ENCODE assay signal across 8 cellular contexts in genomic region chr1:116909511-116910378, GRCh38. TPM values are rescaled to one million over a fixed set of nuclear protein-coding genes. Genes with fewer than 3 reads are reported as not detected.
A peak's percentile ranks its signal among the peaks of the same experiment; 100 is the strongest.
DNase-seq lines count a peak whose midpoint lies in the region; ATAC-seq, FAIRE-seq and TF ChIP-seq lines count a peak whose summit lies in the region.

Gene PTGFRN, plus strand, starts transcription at chr1:116909916. Its CDS starts 288 bp downstream, at chr1:116910204.

- H3K4me1 Mint-ChIP-seq in astrocyte (ENCODE audit: low read depth, unreplicated experiment) (peaks cover 6% of the 10 kb centered on the region), progenitor cell of endocrine pancreas (ENCODE audit: low read depth) (peaks cover 4% of the 10 kb centered on the region)

- in situ Hi-C loops in GM23248 (cut with MboI) = no loop called here

- H4K20me1 ChIP-seq in GM23248 (ENCODE audit: insufficient read depth) (no peaks in the 10 kb centered on the region), astrocyte (ENCODE audit: insufficient read depth, low read length) (peaks cover 26% of the 10 kb centered on the region)

- H2AFZ ChIP-seq in GM23248 (peak within 1 kb of the TSS; percentile 87), astrocyte (ENCODE audit: low read depth, low read length) (peak within 1 kb of the TSS; percentile 82)

- H3K36me3 Mint-ChIP-seq in astrocyte (ENCODE audit: low read depth, unreplicated experiment) = no peaks in the 10 kb centered on the region
- H3K36me3 Mint-ChIP-seq in progenitor cell of endocrine pancreas (ENCODE audit: insufficient read depth) = no peaks in the 10 kb centered on the region

- H3K27ac Mint-ChIP-seq in astrocyte (ENCODE audit: unreplicated experiment) (peak within 1 kb of the TSS; percentile 98), progenitor cell of endocrine pancreas (peak within 1 kb of the TSS; percentile 92)

- peak within 1 kb of the TSS; percentile 88 for H3K4me3 Mint-ChIP-seq in astrocyte (ENCODE audit: unreplicated experiment)
- peak within 1 kb of the TSS; percentile 89 for H3K4me3 Mint-ChIP-seq in progenitor cell of endocrine pancreas (ENCODE audit: low read depth)

- H3K9me3 Mint-ChIP-seq in astrocyte (ENCODE audit: unreplicated experiment) (no peaks in the 10 kb centered on the region), progenitor cell of endocrine pancreas (ENCODE audit: low read depth) (no peaks in the 10 kb centered on the region)

- H3K79me2 ChIP-seq in GM23248 (ENCODE audit: insufficient read depth) (no peaks in the 10 kb centered on the region), astrocyte (ENCODE audit: insufficient read depth, low read length) (peaks cover 42% of the 10 kb centered on the region)

- CTCF ChIA-PET in AG04449 (lab: Yijun Ruan, JAX) (interaction anchor here (1.0 to 1.3 kb wide), 2 partner anchors 33 to 172 kb away, joined by 3 read pairs; no protein-coding TSS in a partner anchor), RWPE1 (lab: Yijun Ruan, JAX) (interaction anchor here (0.6 kb wide), 1 partner anchor 613 kb away, joined by 3 read pairs; no protein-coding TSS in a partner anchor)

- WGBS in GM23248 (ENCODE audit: low coverage in 1 of 2, low lambda C conversion rate in 2 of 2, missing lambda C conversion rate in 2 of 2), 2 experiments = 4 to 7% methylated on average over 36 to 69 of the region's 86 CpGs
- 3% methylated on average over 86 of the region's 86 CpGs for WGBS in right cardiac atrium

- H3K9ac ChIP-seq in GM23248 (peak within 1 kb of the TSS; percentile 80), astrocyte (ENCODE audit: low read length) (peak within 1 kb of the TSS; percentile 88)

- H3K4me1 ChIP-seq in GM23248 (ENCODE audit: insufficient read depth) (no peaks in the 10 kb centered on the region), astrocyte (ENCODE audit: insufficient read depth, low read length) (peaks cover 19% of the 10 kb centered on the region), right cardiac atrium (ENCODE audit: control insufficient read depth, insufficient read depth, low read length) (no peaks in the 10 kb centered on the region)

- peak within 1 kb of the TSS; percentile 67 for H3K4me3 ChIP-seq in AG04449 (ENCODE audit: low read depth, low read length)
- H3K4me3 ChIP-seq in GM23248 = peak within 1 kb of the TSS; percentile 79
- peak within 1 kb of the TSS; percentile 65 for H3K4me3 ChIP-seq in astrocyte (ENCODE audit: insufficient read depth, low read depth, low read length)
- peak within 1 kb of the TSS; percentile 56 for H3K4me3 ChIP-seq in right cardiac atrium (ENCODE audit: low read length)

- H3K9me3 ChIP-seq in GM23248 (ENCODE audit: low read depth) = no peaks in the 10 kb centered on the region
- no peaks in the 10 kb centered on the region for H3K9me3 ChIP-seq in astrocyte (ENCODE audit: insufficient read depth, low read depth, low read length)
- H3K9me3 ChIP-seq in right cardiac atrium (ENCODE audit: control insufficient read depth, low read length) = no peaks in the 10 kb centered on the region

- peak; percentile 86 to 89 for ATAC-seq in right cardiac atrium
- no peak for ATAC-seq in HG03039 (IDR thresholded peaks at IDR 0.05; ENCODE audit: unreplicated experiment)
- no peak for ATAC-seq in HG02852 (IDR thresholded peaks at IDR 0.05; ENCODE audit: unreplicated experiment)

- H3K27me3 ChIP-seq in GM23248 (replicated peaks; ENCODE audit: insufficient read depth) (no peaks in the 10 kb centered on the region), astrocyte (ENCODE audit: insufficient read depth, low read length) (no peaks in the 10 kb centered on the region), right cardiac atrium (ENCODE audit: control insufficient read depth, insufficient read depth) (no peaks in the 10 kb centered on the region)

- intact Hi-C loops in right cardiac atrium (cut with DNase I) = no loop called here

- H3K27ac ChIP-seq in GM23248 (no peak within 1 kb of the TSS), RWPE1 (peak within 1 kb of the TSS; percentile 81), astrocyte (ENCODE audit: low read depth, low read length) (peak within 1 kb of the TSS; percentile 60), right cardiac atrium (ENCODE audit: low read length) (peak within 1 kb of the TSS; percentile 58)

- DNase-seq in AG04449 (ENCODE audit: low read depth, low spot score) (no peak), GM23248 (peak; percentile 78), RWPE1 (ENCODE audit: low spot score) (peak; percentile 71), astrocyte (ENCODE audit: low read depth) (peak; percentile 54), right cardiac atrium (peak; percentile 81 to 92 (median 91)), progenitor cell of endocrine pancreas (ENCODE audit: low spot score, unreplicated experiment) (peak; percentile 53)

- no peaks in the 10 kb centered on the region for H3K9me2 ChIP-seq in GM23248 (ENCODE audit: insufficient read depth)

- no peaks in the 10 kb centered on the region for H3K36me3 ChIP-seq in GM23248 (ENCODE audit: low read depth)
- no peaks in the 10 kb centered on the region for H3K36me3 ChIP-seq in astrocyte (ENCODE audit: insufficient read depth, low read length)

- H3F3A ChIP-seq in GM23248 (ENCODE audit: insufficient read depth) = peaks cover 3% of the 10 kb centered on the region; the same call in 1 of the 2 replicates

- H3K4me2 ChIP-seq in GM23248 (ENCODE audit: unreplicated experiment) (peak within 1 kb of the TSS; percentile 86), astrocyte (ENCODE audit: low read length) (peak within 1 kb of the TSS; percentile 93)

- TF ChIP-seq CTCF in AG04449 (IDR thresholded peaks at IDR 0.05; ENCODE audit: insufficient read depth, low read length, missing control alignments) = no peak
- TF ChIP-seq CTCF in RWPE1 (conservative IDR thresholded peaks at IDR 0.05; ENCODE audit: low read depth) = no peak
- TF ChIP-seq CTCF in astrocyte (IDR thresholded peaks at IDR 0.05; ENCODE audit: insufficient read depth, low read depth, low read length) = no peak
- no peak for TF ChIP-seq CTCF in progenitor cell of endocrine pancreas (IDR thresholded peaks at IDR 0.05; ENCODE audit: unreplicated experiment)

- no peak for FAIRE-seq in astrocyte (lab: Jason Lieb, UNC)

- H3K27me3 Mint-ChIP-seq in astrocyte (ENCODE audit: low read depth, unreplicated experiment) = peaks cover 4% of the 10 kb centered on the region
- H3K27me3 Mint-ChIP-seq in progenitor cell of endocrine pancreas = peaks cover 11% of the 10 kb centered on the region

- POLR2A ChIA-PET in AG04449 (lab: Yijun Ruan, JAX) = no interaction called here
- POLR2A ChIA-PET in RWPE1 (lab: Yijun Ruan, JAX; ENCODE audit: low non-redundant PET) = no interaction called here

RNA-seq across cellular contexts. Expression of gene PTGFRN, which starts in this region (rescaled TPM):
- total RNA-seq in GM23248 (2014; rRNA removed; shearing (Covaris generic)) = 25.7 and 27.6 TPM in 2 replicates
- polyA plus RNA-seq in GM23248 (2016; fragmentation: Nextera tagmentation; extraction: Ambion mirVana) = 14.7 and 15.2 TPM in 2 replicates
- 157 and 213 TPM in 2 replicates for total RNA-seq in astrocyte
- total RNA-seq in right cardiac atrium = 100 to 1,000 TPM; 151 to 247 (median 163) TPM
- 100 TPM for polyA plus RNA-seq in right cardiac atrium
- 42.9 and 49.0 TPM in 2 replicates for total RNA-seq in progenitor cell of endocrine pancreas

Comparison
In these comparisons a context has a peak if more than half of its experiments do, and no peak if none do; other contexts are left out.
1. ATAC-seq: peak in right cardiac atrium (2 of 2); none in HG03039 (single experiment) and HG02852 (single experiment).
2. Peak in every context shown above with its lines, with median percentiles within 50 percentile points of each other: H3K4me3 ChIP-seq.